Comparison of ENCODE assay signal across 8 cellular contexts in genomic region chr17:76869209-76869877, GRCh38. TPM values are rescaled to one million over a fixed set of nuclear protein-coding genes. Genes with fewer than 3 reads are reported as not detected.
A peak's percentile ranks its signal among the peaks of the same experiment; 100 is the strongest.
DNase-seq lines count a peak whose midpoint lies in the region; ATAC-seq and TF ChIP-seq lines count a peak whose summit lies in the region.

No MANE protein-coding gene starts in this region.

- H3K27ac Mint-ChIP-seq in CD4-positive, alpha-beta T cell = no peak overlapping the region
- no peak overlapping the region for H3K27ac Mint-ChIP-seq in naive thymus-derived CD4-positive, alpha-beta T cell

- H3K27ac ChIP-seq in CD4-positive, alpha-beta T cell (ENCODE audit: low read depth, low read length) = no peak overlapping the region
- no peak overlapping the region for H3K27ac ChIP-seq in HUES48 (ENCODE audit: low read depth, low read length)
- no peak overlapping the region for H3K27ac ChIP-seq in naive thymus-derived CD4-positive, alpha-beta T cell (ENCODE audit: low read depth, low read length)

- intact Hi-C loops in CD4-positive, alpha-beta T cell (cut with DNase I, micrococcal nuclease) = loop anchor here in 1 of 2 experiments (2.0 kb wide), 1 partner anchor 377 kb away; no protein-coding TSS in a partner anchor
- intact Hi-C loops in naive thymus-derived CD4-positive, alpha-beta T cell (cut with micrococcal nuclease) = loop anchor here in 1 of 2 donors (5.0 kb wide), 1 partner anchor 128 kb away; no protein-coding TSS in a partner anchor

- DNase-seq in CD4-positive, alpha-beta T cell = peak in 1 of 10 experiments; percentile 9
- DNase-seq in astrocyte of the hippocampus (ENCODE audit: low read depth, low spot score) = peak; percentile 33
- DNase-seq in naive thymus-derived CD4-positive, alpha-beta T cell = peak in 2 of 9 donors; percentile 12 to 27
- no peak for DNase-seq in NCI-H510A treated with DMSO at 0.1 percent for 48 hours (lab: John Stamatoyannopoulos, UW)
- DNase-seq in activated effector memory CD4-positive, alpha-beta T cell treated with anti-CD3 and anti-CD28 coated beads, Interleukin-2, amount 50 U/mL, for 16 hours = no peak

- peaks cover 16% of the 10 kb centered on the region for H3K4me1 Mint-ChIP-seq in CD4-positive, alpha-beta T cell (ENCODE audit: low read depth)
- peaks cover 4 to 13% (median 10%) of the 10 kb centered on the region in 7 donors for H3K4me1 Mint-ChIP-seq in naive thymus-derived CD4-positive, alpha-beta T cell

- H3K36me3 ChIP-seq in HUES48 (ENCODE audit: control insufficient read depth, insufficient read depth, low read length) = no peaks in the 10 kb centered on the region
- no peaks in the 10 kb centered on the region for H3K36me3 ChIP-seq in naive thymus-derived CD4-positive, alpha-beta T cell (ENCODE audit: control insufficient read depth in 2 of 3, insufficient read depth in 3 of 3, low read length in 3 of 3)

- H3K36me3 Mint-ChIP-seq in CD4-positive, alpha-beta T cell (ENCODE audit: low read depth) = no peaks in the 10 kb centered on the region
- peaks cover 0 to 4% (median 0%) of the 10 kb centered on the region in 5 donors for H3K36me3 Mint-ChIP-seq in naive thymus-derived CD4-positive, alpha-beta T cell

- peak overlapping the region; percentile 51 for H3K4me3 Mint-ChIP-seq in CD4-positive, alpha-beta T cell
- peak overlapping the region; percentile 18 to 76 (median 63) for H3K4me3 Mint-ChIP-seq in naive thymus-derived CD4-positive, alpha-beta T cell

- H3K27me3 ChIP-seq in CD4-positive, alpha-beta T cell (ENCODE audit: control insufficient read depth, insufficient read depth, low read length) = peaks cover 41% of the 10 kb centered on the region
- H3K27me3 ChIP-seq in HUES48 (ENCODE audit: control insufficient read depth, insufficient read depth, low read length) = peaks cover 30% of the 10 kb centered on the region
- H3K27me3 ChIP-seq in naive thymus-derived CD4-positive, alpha-beta T cell (ENCODE audit: control insufficient read depth in 2 of 2, insufficient read depth in 2 of 2, low read length in 2 of 2) = peaks cover 4 to 5% of the 10 kb centered on the region in 2 donors

- H3K9me3 ChIP-seq in CD4-positive, alpha-beta T cell (ENCODE audit: control insufficient read depth, low read length) = no peaks in the 10 kb centered on the region
- H3K9me3 ChIP-seq in HUES48 (ENCODE audit: control insufficient read depth, insufficient read depth, low read length) = no peaks in the 10 kb centered on the region
- no peaks in the 10 kb centered on the region for H3K9me3 ChIP-seq in naive thymus-derived CD4-positive, alpha-beta T cell (ENCODE audit: control insufficient read depth in 2 of 3, low read length in 3 of 3)

- CTCF ChIA-PET in CD4-positive, alpha-beta T cell (lab: Charles Lee) = interaction anchor here (1.7 to 2.8 kb wide), 2 partner anchors 156 to 187 kb away, joined by 7 to 54 read pairs; no protein-coding TSS in a partner anchor
- CTCF ChIA-PET in naive thymus-derived CD4-positive, alpha-beta T cell (lab: Charles Lee) = interaction anchor here (6.7 kb wide), 1 partner anchor 188 kb away, joined by 73 read pairs; no protein-coding TSS in a partner anchor

- peaks cover 7% of the 10 kb centered on the region for H3K4me1 ChIP-seq in HUES48 (ENCODE audit: control insufficient read depth, insufficient read depth, low read length)
- H3K4me1 ChIP-seq in naive thymus-derived CD4-positive, alpha-beta T cell (ENCODE audit: control insufficient read depth in 2 of 2, insufficient read depth in 2 of 2, low read length in 2 of 2) = peaks cover 5 to 13% of the 10 kb centered on the region in 2 donors

- no peak overlapping the region for H3K9ac ChIP-seq in HUES48 (ENCODE audit: low read depth, low read length)

- POLR2A ChIA-PET in CD4-positive, alpha-beta T cell (lab: Charles Lee) = no interaction called here
- POLR2A ChIA-PET in naive thymus-derived CD4-positive, alpha-beta T cell (lab: Charles Lee) = no interaction called here

- H3K9me3 Mint-ChIP-seq in CD4-positive, alpha-beta T cell = no peaks in the 10 kb centered on the region
- peaks cover 0 to 3% (median 0%) of the 10 kb centered on the region in 11 donors for H3K9me3 Mint-ChIP-seq in naive thymus-derived CD4-positive, alpha-beta T cell

- TF ChIP-seq CTCF in CD4-positive, alpha-beta T cell (IDR thresholded peaks at IDR 0.05) = no peak

- H3K27me3 Mint-ChIP-seq in CD4-positive, alpha-beta T cell = peaks cover 37% of the 10 kb centered on the region
- H3K27me3 Mint-ChIP-seq in naive thymus-derived CD4-positive, alpha-beta T cell = peaks cover 14 to 45% (median 24%) of the 10 kb centered on the region in 5 donors

- H3K4me3 ChIP-seq in HUES48 (ENCODE audit: low read depth, low read length) = peak overlapping the region; percentile 66
- H3K4me3 ChIP-seq in naive thymus-derived CD4-positive, alpha-beta T cell (ENCODE audit: low read length) = peak overlapping the region; percentile 20

- ATAC-seq in CD4-positive, alpha-beta T cell (ENCODE audit: poor library complexity) = no peak
- no peak for ATAC-seq in naive thymus-derived CD4-positive, alpha-beta T cell
- ATAC-seq in GM18868 (IDR thresholded peaks at IDR 0.05; ENCODE audit: unreplicated experiment) (no peak), HG02981 (IDR thresholded peaks at IDR 0.05; ENCODE audit: unreplicated experiment) (no peak)

RNA-seq across cellular contexts. Expression of gene MGAT5B, which starts 1.1 kb away (rescaled TPM):
- under 1 TPM; 0.28 to 0.77 TPM for total RNA-seq in CD4-positive, alpha-beta T cell
- total RNA-seq in naive thymus-derived CD4-positive, alpha-beta T cell = 1 to 10 TPM in 3 of 5 experiments, under 1 TPM in 2; 0.24 to 3.7 (median 2.5) TPM
- polyA plus RNA-seq in naive thymus-derived CD4-positive, alpha-beta T cell = under 1 TPM in 1 of 2 donors, not detected in 1; 0.12 TPM
